In the genomic region with DNA sequence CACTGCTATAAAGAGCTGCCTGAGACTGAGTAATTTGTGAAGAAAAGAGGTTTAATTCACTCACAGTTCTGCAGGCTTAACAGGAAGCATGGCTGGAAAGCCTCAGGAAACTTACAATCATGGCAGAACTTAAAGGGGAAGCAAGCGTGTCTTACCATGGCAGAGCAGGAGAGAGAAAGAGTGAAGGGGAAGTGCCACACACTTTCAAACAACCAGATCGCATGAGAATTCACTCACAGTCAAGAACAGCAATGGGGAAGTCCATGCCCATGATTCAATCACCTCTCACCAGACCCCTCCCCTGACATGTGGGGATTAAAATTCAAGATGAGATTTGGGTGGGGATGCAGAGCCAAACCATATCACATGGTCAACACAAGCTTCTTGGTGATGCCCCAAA, we compare ENCODE assay signal across 23 cellular contexts. TPM values are rescaled to one million over a fixed set of nuclear protein-coding genes. Genes with fewer than 3 reads are reported as not detected.
DNase-seq lines count a peak whose midpoint lies in the region; ATAC-seq and TF ChIP-seq lines count a peak whose summit lies in the region.
"Had no signal": no experiment of that assay in that cellular context is flagged by ENCODE, and none has a peak within 500 bp of the region (broad histone marks: within the 10 kb centered on the region; RNA-seq: fewer than 3 reads in every experiment).

No MANE protein-coding gene starts in this region.

- H3K36me3 ChIP-seq in Karpas-422 (ENCODE audit: insufficient read depth, low read length) (no peaks in the 10 kb centered on the region), OCI-LY3 (replicated peaks; ENCODE audit: low read depth, low read length) (peaks cover 10% of the 10 kb centered on the region), hepatocyte (replicated peaks; ENCODE audit: insufficient read depth, low read depth) (no peaks in the 10 kb centered on the region)
- H3K36me3 ChIP-seq: BLaER1, HAP-1 had no signal

- H3K4me1 ChIP-seq in Karpas-422 (ENCODE audit: low read length) (peaks cover 12% of the 10 kb centered on the region), OCI-LY3 (ENCODE audit: low read length) (peaks cover 16% of the 10 kb centered on the region), hepatocyte (ENCODE audit: insufficient read depth) (no peaks in the 10 kb centered on the region)
- H3K4me1 ChIP-seq: BLaER1, HAP-1 had no signal

- H3K9me2 ChIP-seq in Karpas-422 (replicated peaks; ENCODE audit: insufficient read depth, low read length): no peaks in the 10 kb centered on the region
- H3K9me2 ChIP-seq in hepatocyte (replicated peaks; ENCODE audit: insufficient read depth): no peaks in the 10 kb centered on the region

- 92% methylated on average over 2 of the region's 2 CpGs for WGBS in hepatocyte (ENCODE audit: low lambda C conversion rate, missing lambda C conversion rate)

- H3K27ac ChIP-seq in Karpas-422 (ENCODE audit: low read length) (peak overlapping the region; percentile 33; the same call in 1 of the 2 replicates), OCI-LY3 (ENCODE audit: low read length) (peak overlapping the region; percentile 62), hepatocyte (no peak overlapping the region)
- H3K27ac ChIP-seq: BLaER1, GM23248 had no signal

- H3K9ac ChIP-seq in Karpas-422 (ENCODE audit: low read length): no peak overlapping the region
- H3K9ac ChIP-seq in OCI-LY3 (ENCODE audit: low read length): no peak overlapping the region
- H3K9ac ChIP-seq: BLaER1, GM23248 had no signal

- TF ChIP-seq CTCF in OCI-LY3 (IDR thresholded peaks at IDR 0.05; ENCODE audit: low read depth, low read length): no peak
- TF ChIP-seq CTCF in hepatocyte (IDR thresholded peaks at IDR 0.05; ENCODE audit: poor library complexity): no peak

- H3K4me3 ChIP-seq in Karpas-422 (ENCODE audit: low read length) (no peak overlapping the region), OCI-LY3 (ENCODE audit: low read length) (no peak overlapping the region), hepatocyte (no peak overlapping the region)
- H3K4me3 ChIP-seq: BLaER1, GM12878, GM23248, HAP-1 had no signal

- H4K20me1 ChIP-seq in Karpas-422 (ENCODE audit: insufficient read depth, low read depth, low read length) (no peaks in the 10 kb centered on the region), OCI-LY3 (ENCODE audit: insufficient read depth, low read length) (no peaks in the 10 kb centered on the region), hepatocyte (ENCODE audit: insufficient read depth, poor library complexity, severe bottlenecking) (no peaks in the 10 kb centered on the region)
- H4K20me1 ChIP-seq: BLaER1 had no signal

- H3K79me2 ChIP-seq in Karpas-422 (ENCODE audit: low read length): no peaks in the 10 kb centered on the region
- H3K79me2 ChIP-seq in OCI-LY3 (ENCODE audit: low read length): no peaks in the 10 kb centered on the region
- H3K79me2 ChIP-seq in hepatocyte: no peaks in the 10 kb centered on the region

- H3K4me2 ChIP-seq in Karpas-422 (ENCODE audit: low read depth, low read length, poor library complexity, severe bottlenecking) (no peak overlapping the region), OCI-LY3 (ENCODE audit: low read length) (0 out of 2 replicates have a peak overlapping the region, but pooled peaks have one; percentile 26), hepatocyte (no peak overlapping the region)
- H3K4me2 ChIP-seq: BLaER1 had no signal

- peak; percentile 20 for DNase-seq in CD1c-positive myeloid dendritic cell (ENCODE audit: extremely low spot score)
- DNase-seq in Karpas-422: peak; percentile 47
- DNase-seq in MV-4-11 (lab: John Stamatoyannopoulos, UW): peak; percentile 73
- DNase-seq in NCI-H2029 treated with DMSO at 0.1 percent for 48 hours (lab: John Stamatoyannopoulos, UW): no peak
- no peak for DNase-seq in hepatocyte (ENCODE audit: low spot score)
- DNase-seq: 8988T; CD8-positive, alpha-beta T cell; COR-L47; DMS 273 treated with DMSO at 0.1 percent for 48 hours; DMS53; DND-41; EL; GM23248 had no signal

- H3K9me3 ChIP-seq in Karpas-422 (ENCODE audit: low read length) (peaks cover 4% of the 10 kb centered on the region; the same call in 1 of the 2 replicates), OCI-LY3 (ENCODE audit: insufficient read depth, low read length) (no peaks in the 10 kb centered on the region), hepatocyte (ENCODE audit: low read depth) (no peaks in the 10 kb centered on the region)
- H3K9me3 ChIP-seq: HAP-1 had no signal

- H2AFZ ChIP-seq in Karpas-422 (ENCODE audit: low read length): no peak overlapping the region; the same call in 1 of the 2 replicates
- H2AFZ ChIP-seq in OCI-LY3 (ENCODE audit: low read depth, low read length): no peak overlapping the region
- H2AFZ ChIP-seq in hepatocyte: no peak overlapping the region
- H2AFZ ChIP-seq: GM23248 had no signal

- ATAC-seq in HG03439 (IDR thresholded peaks at IDR 0.05; ENCODE audit: unreplicated experiment) (no peak), GM18519 (IDR thresholded peaks at IDR 0.05; ENCODE audit: low FRiP score, unreplicated experiment) (no peak)
- ATAC-seq: CD8-positive, alpha-beta T cell; GM12878 had no signal

- H3K27me3 ChIP-seq in Karpas-422 (ENCODE audit: low read length) (no peaks in the 10 kb centered on the region), OCI-LY3 (ENCODE audit: low read depth, low read length) (no peaks in the 10 kb centered on the region), hepatocyte (no peaks in the 10 kb centered on the region)
- H3K27me3 ChIP-seq: BLaER1 had no signal

RNA-seq across cellular contexts. Expression of gene CDK5R2, which starts 34.7 kb away (rescaled TPM):
- total RNA-seq in Karpas-422 (2014; rRNA removed; shearing (Covaris generic); ENCODE audit: low replicate concordance): 0.61 TPM in 1 of 2 replicates, not detected in the other
- 0.08 and 0.37 TPM in 2 replicates for total RNA-seq in hepatocyte
- not detected in 2 replicates for polyA plus RNA-seq in hepatocyte
- total RNA-seq: CD8-positive, alpha-beta T cell; GM12878; GM23248 had no signal
- polyA plus RNA-seq: CD14-positive monocyte, GM12878, GM23248 had no signal

RNA-seq across cellular contexts. Expression of gene WNT10A, which starts 44.1 kb away (rescaled TPM):
- 2.9 and 3.8 TPM in 2 replicates for total RNA-seq in Karpas-422 (2014; rRNA removed; shearing (Covaris generic); ENCODE audit: low replicate concordance)
- total RNA-seq in hepatocyte: 1.9 and 2.3 TPM in 2 replicates
- polyA plus RNA-seq in hepatocyte: 1.9 and 5.7 TPM in 2 replicates
- total RNA-seq: GM23248, H4, HT1080 had no signal
- polyA plus RNA-seq: AG04450, CD14-positive monocyte, GM23248 had no signal

Comparison
In these comparisons a context has a peak if more than half of its experiments do, and no peak if none do; other contexts are left out.
1. DNase-seq: peak in CD1c-positive myeloid dendritic cell (single experiment), Karpas-422 (single experiment) and MV-4-11 (single experiment); none in NCI-H2029 treated with DMSO at 0.1 percent for 48 hours (single experiment) and hepatocyte (single experiment).